12 cellular contexts compared by ENCODE assay signal in the genomic region with DNA sequence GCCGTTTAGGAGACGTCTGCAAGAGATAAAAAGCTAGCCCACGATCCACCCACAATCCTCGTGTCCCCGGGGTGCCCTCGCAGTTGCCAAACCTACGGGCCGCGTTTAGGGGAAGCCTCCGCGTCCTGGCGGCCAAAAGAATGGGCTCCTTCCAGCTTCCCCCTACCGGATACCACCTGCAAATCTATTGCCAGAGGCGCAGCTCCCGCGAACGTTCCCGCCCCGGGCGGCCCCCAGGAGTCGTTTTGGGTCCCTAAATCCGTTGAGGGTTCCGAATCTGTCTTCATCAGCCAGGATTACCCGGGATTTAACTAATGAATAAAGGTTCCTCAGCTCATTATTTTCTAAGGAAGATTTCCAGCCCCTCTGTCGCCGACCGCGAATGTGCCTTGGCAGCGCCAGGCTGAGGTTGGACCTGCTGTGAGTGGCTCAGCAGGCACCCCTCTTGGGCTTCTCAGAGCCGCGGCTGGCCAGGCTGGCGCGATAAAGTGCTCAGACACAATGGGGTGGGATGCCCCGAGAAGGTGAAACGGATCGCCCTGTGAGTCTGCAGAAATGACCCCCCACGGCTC. TPM values are rescaled to one million over a fixed set of nuclear protein-coding genes. Genes with fewer than 3 reads are reported as not detected.
DNase-seq lines count a peak whose midpoint lies in the region; TF ChIP-seq lines count a peak whose summit lies in the region.
"Had no signal": no experiment of that assay in that cellular context is flagged by ENCODE, and none has a peak within 500 bp of the region (broad histone marks: within the 10 kb centered on the region; RNA-seq: fewer than 3 reads in every experiment).

No MANE protein-coding gene starts in this region.

- peaks cover 60% of the 10 kb centered on the region for H3K27me3 Mint-ChIP-seq in activated T-cell treated with anti-CD3 and anti-CD28 coated beads, Interleukin-2, amount 50 U/mL, for 24 hours
- peaks cover 96% of the 10 kb centered on the region for H3K27me3 Mint-ChIP-seq in nephron progenitor cell (ENCODE audit: low read depth, poor library complexity)

- POLR2A ChIA-PET in OCI-LY7 (lab: Charles Lee), result no interaction called here

- TF ChIP-seq CTCF in OCI-LY7 (conservative IDR thresholded peaks at IDR 0.05; ENCODE audit: low read length) (no peak), nephron progenitor cell (IDR thresholded peaks at IDR 0.05) (no peak)

- H3K27ac ChIP-seq in OCI-LY7 (ENCODE audit: low read depth, low read length, poor library complexity, severe bottlenecking), result no peak overlapping the region
- H3K27ac ChIP-seq: C4-2B had no signal

- H3K36me3 ChIP-seq in OCI-LY7 (ENCODE audit: insufficient read depth, low read length), result no peaks in the 10 kb centered on the region

- no peak overlapping the region for H3K4me2 ChIP-seq in OCI-LY7 (ENCODE audit: low read length)

- no peak overlapping the region for H3K4me3 ChIP-seq in OCI-LY7 (ENCODE audit: low read depth, low read length, poor library complexity, severe bottlenecking)

- BruUV-seq in OCI-LY7 (replicated peaks; lab: Mats Ljungman, UMichigan), result no TSS peak

- CTCF ChIA-PET in OCI-LY7 (lab: Charles Lee; ENCODE audit: unreplicated experiment), result no interaction called here

- H4K20me1 ChIP-seq in OCI-LY7 (ENCODE audit: insufficient read depth, low read length), result no peaks in the 10 kb centered on the region

- no peaks in the 10 kb centered on the region for H3K36me3 Mint-ChIP-seq in activated T-cell treated with anti-CD3 and anti-CD28 coated beads, Interleukin-2, amount 50 U/mL, for 24 hours (ENCODE audit: low read depth)
- no peaks in the 10 kb centered on the region for H3K36me3 Mint-ChIP-seq in nephron progenitor cell (ENCODE audit: low read depth)

- no peak overlapping the region for H2AFZ ChIP-seq in OCI-LY7 (ENCODE audit: low read length)

- peak; percentile 25 for DNase-seq in stimulated activated CD4-positive, alpha-beta T cell treated with anti-CD3 and anti-CD28 coated beads, Interleukin-15, amount 100 ng/mL, for 24 hours
- no peak for DNase-seq in stimulated activated CD4-positive, alpha-beta T cell treated with anti-CD3 and anti-CD28 coated beads, Interleukin-2, amount 100 ng/mL, for 48 hours
- DNase-seq in activated T-cell treated with anti-CD3 and anti-CD28 coated beads, Interleukin-2, amount 50 U/mL, for 24 hours, result peak; percentile 42
- DNase-seq in iPS-NIHi11 (ENCODE audit: low spot score) (peak; percentile 54), OCI-LY7 (ENCODE audit: low spot score) (no peak), nephron progenitor cell (no peak), mesenteric fat pad (ENCODE audit: low spot score) (no peak), head of caudate nucleus (no peak)
- DNase-seq: activated CD8-positive, alpha-beta memory T cell treated with anti-CD3 and anti-CD28 coated beads, Interleukin-2, amount 50 U/mL, for 4 hours had no signal

- peak overlapping the region; percentile 44 for H3K4me3 Mint-ChIP-seq in activated T-cell treated with anti-CD3 and anti-CD28 coated beads, Interleukin-2, amount 50 U/mL, for 24 hours
- H3K4me3 Mint-ChIP-seq in nephron progenitor cell, result no peak overlapping the region

- no peaks in the 10 kb centered on the region for H3K9me2 ChIP-seq in OCI-LY7 (ENCODE audit: insufficient read depth, low read length)

- H3K9me3 Mint-ChIP-seq in activated T-cell treated with anti-CD3 and anti-CD28 coated beads, Interleukin-2, amount 50 U/mL, for 24 hours, result no peaks in the 10 kb centered on the region
- peaks cover 11% of the 10 kb centered on the region for H3K9me3 Mint-ChIP-seq in nephron progenitor cell

- H3K79me2 ChIP-seq in OCI-LY7 (ENCODE audit: insufficient read depth, low read depth, low read length), result no peaks in the 10 kb centered on the region

- H3K4me1 ChIP-seq in OCI-LY7 (ENCODE audit: insufficient read depth, low read length, poor library complexity, severe bottlenecking), result no peaks in the 10 kb centered on the region

- H3K4me1 Mint-ChIP-seq in activated T-cell treated with anti-CD3 and anti-CD28 coated beads, Interleukin-2, amount 50 U/mL, for 24 hours (ENCODE audit: low read depth), result peaks cover 30% of the 10 kb centered on the region
- no peaks in the 10 kb centered on the region for H3K4me1 Mint-ChIP-seq in nephron progenitor cell

- H3K27ac Mint-ChIP-seq in activated T-cell treated with anti-CD3 and anti-CD28 coated beads, Interleukin-2, amount 50 U/mL, for 24 hours, result no peak overlapping the region
- H3K27ac Mint-ChIP-seq in nephron progenitor cell, result no peak overlapping the region

- intact Hi-C loops in OCI-LY7 (cut with micrococcal nuclease; ENCODE audit: unreplicated experiment), result no loop called here
- intact Hi-C loops in head of caudate nucleus (cut with DNase I), result no loop called here

- H3K9me3 ChIP-seq in OCI-LY7 (ENCODE audit: low read length), result no peaks in the 10 kb centered on the region

RNA-seq across cellular contexts. Expression of a gene that starts 2.8 kb away (rescaled TPM):
- total RNA-seq in OCI-LY7 (2014; rRNA removed; shearing (Covaris generic)), result not detected in 2 replicates
- total RNA-seq in OCI-LY7 (2022) (not detected in 2 replicates), mesenteric fat pad (not detected)
- total RNA-seq: HT-29, lung microvascular endothelial cell had no signal

RNA-seq across cellular contexts. Expression of a gene that starts 26.8 kb away (rescaled TPM):
- 0.35 and 0.72 TPM in 2 replicates for total RNA-seq in OCI-LY7 (2014; rRNA removed; shearing (Covaris generic))
- total RNA-seq in OCI-LY7 (2022), result 0.30 and 0.40 TPM in 2 replicates
- total RNA-seq in mesenteric fat pad, result 14.3 TPM

Comparison
In these comparisons a context has a peak if more than half of its experiments do, and no peak if none do; other contexts are left out.
1. DNase-seq: peak in stimulated activated CD4-positive, alpha-beta T cell treated with anti-CD3 and anti-CD28 coated beads, Interleukin-15, amount 100 ng/mL, for 24 hours (single experiment), activated T-cell treated with anti-CD3 and anti-CD28 coated beads, Interleukin-2, amount 50 U/mL, for 24 hours (single experiment) and iPS-NIHi11 (single experiment); none in stimulated activated CD4-positive, alpha-beta T cell treated with anti-CD3 and anti-CD28 coated beads, Interleukin-2, amount 100 ng/mL, for 48 hours (0 of 2), OCI-LY7 (single experiment), nephron progenitor cell (single experiment), mesenteric fat pad (single experiment) and head of caudate nucleus (0 of 42).